ENCODE assay signal across 6 cellular contexts in genomic region chr11:64869571-64870175, GRCh38. TPM values are rescaled to one million over a fixed set of nuclear protein-coding genes. Genes with fewer than 3 reads are reported as not detected.
A peak's percentile ranks its signal among the peaks of the same experiment; 100 is the strongest.
DNase-seq lines count a peak whose midpoint lies in the region; FAIRE-seq and TF ChIP-seq lines count a peak whose summit lies in the region.

No MANE protein-coding gene starts in this region.

- H3K79me2 ChIP-seq in keratinocyte (ENCODE audit: control insufficient read depth, insufficient read depth, low read length), result peaks cover 79% of the 10 kb centered on the region

- H3K9ac ChIP-seq in keratinocyte (ENCODE audit: control insufficient read depth, extremely low read depth, insufficient read depth, low read length), result peak overlapping the region; percentile 42

- dilution Hi-C loops in keratinocyte (cut with MboI; ENCODE audit: extremely low pct_ligation_motif_present, low sequenced_read_pairs), result no loop called here

- H3K9me3 ChIP-seq in keratinocyte (ENCODE audit: control insufficient read depth, low read depth, low read length), result no peaks in the 10 kb centered on the region

- H3K36me3 ChIP-seq in keratinocyte (ENCODE audit: control insufficient read depth in 2 of 2, extremely low read depth in 1 of 2, insufficient read depth in 2 of 2, low read length in 2 of 2), result peaks cover 23 to 50% of the 10 kb centered on the region in 2 experiments

- H3K27me3 ChIP-seq in keratinocyte (ENCODE audit: control insufficient read depth, extremely low read depth, insufficient read depth, low read length), result no peaks in the 10 kb centered on the region

- POLR2A ChIA-PET in RWPE1 (lab: Yijun Ruan, JAX; ENCODE audit: low non-redundant PET), result interaction anchor here (0.7 to 0.9 kb wide), 2 partner anchors 13 to 14 kb away, joined by 4 read pairs; no protein-coding TSS in a partner anchor

- FAIRE-seq in keratinocyte (lab: Jason Lieb, UNC), result no peak

- peak overlapping the region; percentile 60 for H3K4me2 ChIP-seq in keratinocyte (ENCODE audit: control insufficient read depth, extremely low read depth, insufficient read depth, low read depth, low read length)

- peaks cover 68% of the 10 kb centered on the region for H3K4me1 ChIP-seq in keratinocyte (ENCODE audit: control insufficient read depth, extremely low read depth, insufficient read depth, low read length)

- peaks cover 11% of the 10 kb centered on the region for H3K9me1 ChIP-seq in keratinocyte (ENCODE audit: control insufficient read depth, extremely low read depth, insufficient read depth, low read length)

- CTCF ChIA-PET in RWPE1 (lab: Yijun Ruan, JAX), result interaction anchor here (0.6 to 2.4 kb wide), 6 partner anchors 11 to 66 kb away, joined by 3 to 16 read pairs (median 4); no protein-coding TSS in a partner anchor

- TF ChIP-seq CTCF in AG10803 (conservative IDR thresholded peaks at IDR 0.05; ENCODE audit: low read length) (peak; percentile 38), RWPE1 (conservative IDR thresholded peaks at IDR 0.05; ENCODE audit: low read depth) (no peak), keratinocyte (optimal IDR thresholded peaks at IDR 0.05 in 1 of 3, IDR thresholded peaks at IDR 0.05 in 1 of 3, conservative IDR thresholded peaks at IDR 0.05 in 1 of 3; ENCODE audit: extremely low read depth in 1 of 3, insufficient read depth in 2 of 3, low read length in 3 of 3) (no peak)

- no peak overlapping the region for H2AFZ ChIP-seq in keratinocyte (ENCODE audit: control insufficient read depth, low read length)

- H3K4me3 ChIP-seq in AG10803 (ENCODE audit: low read length) (0 out of 2 replicates have a peak overlapping the region, but pooled peaks have one; percentile 13), keratinocyte (ENCODE audit: control insufficient read depth in 2 of 3, extremely low read depth in 1 of 3, insufficient read depth in 2 of 3, low read depth in 1 of 3, low read length in 3 of 3) (peak overlapping the region in 1 of 3 experiments; percentile 29)

- peak overlapping the region; percentile 90 for H3K27ac ChIP-seq in RWPE1
- H3K27ac ChIP-seq in keratinocyte (ENCODE audit: control insufficient read depth, insufficient read depth, low read length), result peak overlapping the region; percentile 80

- peaks cover 12% of the 10 kb centered on the region for H4K20me1 ChIP-seq in keratinocyte (ENCODE audit: control insufficient read depth, extremely low read depth, insufficient read depth, low read length)

- DNase-seq in AG10803 (ENCODE audit: low read depth), result no peak
- DNase-seq in RWPE1 (ENCODE audit: low spot score), result no peak
- DNase-seq in keratinocyte (ENCODE audit: low read depth, low spot score), result no peak
- no peak for DNase-seq in glomerular visceral epithelial cell (ENCODE audit: extremely low spot score)
- no peak for DNase-seq in GDM1 (lab: John Stamatoyannopoulos, UW)
- DNase-seq in DMS114 treated with DMSO at 0.1 percent for 48 hours (lab: John Stamatoyannopoulos, UW; ENCODE audit: unreplicated experiment), result no peak

RNA-seq across cellular contexts. Expression of gene EHD1, which starts 8.7 kb away (rescaled TPM):
- 73.9 to 192 TPM (median 75.6 TPM) in 3 replicates for polyA plus RNA-seq in keratinocyte
- 89.7 TPM for polyA plus RNA-seq in keratinocyte (2011; ENCODE audit: low read depth)
- polyA plus RNA-seq in keratinocyte (2011; cell fraction: cytosol; rRNA removed), result 69.4 and 117 TPM in 2 replicates
- polyA plus RNA-seq in keratinocyte (2011; cell fraction: nucleus; rRNA removed), result 139 and 148 TPM in 2 replicates
- polyA plus RNA-seq in keratinocyte (2012; ENCODE audit: low replicate concordance), result 50.2 and 134 TPM in 2 replicates
- polyA minus RNA-seq in keratinocyte, result 107 to 412 TPM (median 144 TPM) in 3 replicates
- polyA minus RNA-seq in keratinocyte (2011; cell fraction: cytosol; rRNA and poly(A)+ RNA removed), result 120 TPM
- polyA minus RNA-seq in keratinocyte (2011; cell fraction: nucleus; rRNA and poly(A)+ RNA removed), result 91.0 and 135 TPM in 2 replicates

RNA-seq across cellular contexts. Expression of gene CDC42BPG, which starts 25.2 kb away (rescaled TPM):
- polyA plus RNA-seq in keratinocyte, result 2.2 to 4.0 TPM (median 2.5 TPM) in 3 replicates
- polyA plus RNA-seq in keratinocyte (2011; ENCODE audit: low read depth), result 2.5 TPM
- 1.4 and 3.5 TPM in 2 replicates for polyA plus RNA-seq in keratinocyte (2011; cell fraction: cytosol; rRNA removed)
- polyA plus RNA-seq in keratinocyte (2011; cell fraction: nucleus; rRNA removed), result 9.9 and 12.9 TPM in 2 replicates
- 6.3 and 7.4 TPM in 2 replicates for polyA plus RNA-seq in keratinocyte (2012; ENCODE audit: low replicate concordance)
- 3.6 to 9.7 TPM (median 5.5 TPM) in 3 replicates for polyA minus RNA-seq in keratinocyte
- polyA minus RNA-seq in keratinocyte (2011; cell fraction: cytosol; rRNA and poly(A)+ RNA removed), result 4.6 TPM
- 11.5 and 16.9 TPM in 2 replicates for polyA minus RNA-seq in keratinocyte (2011; cell fraction: nucleus; rRNA and poly(A)+ RNA removed)

RNA-seq across cellular contexts. Expression of gene ATG2A, which starts 47.3 kb away (rescaled TPM):
- polyA plus RNA-seq in keratinocyte, result 2.4 to 5.7 TPM (median 4.5 TPM) in 3 replicates
- 8.6 TPM for polyA plus RNA-seq in keratinocyte (2011; ENCODE audit: low read depth)
- polyA plus RNA-seq in keratinocyte (2011; cell fraction: cytosol; rRNA removed), result 3.0 and 6.4 TPM in 2 replicates
- 15.8 and 21.8 TPM in 2 replicates for polyA plus RNA-seq in keratinocyte (2011; cell fraction: nucleus; rRNA removed)
- polyA plus RNA-seq in keratinocyte (2012; ENCODE audit: low replicate concordance), result 13.5 and 26.7 TPM in 2 replicates
- polyA minus RNA-seq in keratinocyte, result 7.6 to 19.2 TPM (median 9.6 TPM) in 3 replicates
- polyA minus RNA-seq in keratinocyte (2011; cell fraction: cytosol; rRNA and poly(A)+ RNA removed), result 27.4 TPM
- 18.6 and 21.2 TPM in 2 replicates for polyA minus RNA-seq in keratinocyte (2011; cell fraction: nucleus; rRNA and poly(A)+ RNA removed)

RNA-seq across cellular contexts. Expression of gene PPP2R5B, which starts 54.8 kb away (rescaled TPM):
- polyA plus RNA-seq in keratinocyte, result 13.7 to 20.6 TPM (median 16.4 TPM) in 3 replicates
- polyA plus RNA-seq in keratinocyte (2011; ENCODE audit: low read depth), result 7.8 TPM
- polyA plus RNA-seq in keratinocyte (2011; cell fraction: cytosol; rRNA removed), result 16.3 and 20.1 TPM in 2 replicates
- 38.1 and 45.2 TPM in 2 replicates for polyA plus RNA-seq in keratinocyte (2011; cell fraction: nucleus; rRNA removed)
- 14.8 and 20.4 TPM in 2 replicates for polyA plus RNA-seq in keratinocyte (2012; ENCODE audit: low replicate concordance)
- polyA minus RNA-seq in keratinocyte, result 11.6 to 19.6 TPM (median 15.0 TPM) in 3 replicates
- 12.9 TPM for polyA minus RNA-seq in keratinocyte (2011; cell fraction: cytosol; rRNA and poly(A)+ RNA removed)
- 9.4 and 19.5 TPM in 2 replicates for polyA minus RNA-seq in keratinocyte (2011; cell fraction: nucleus; rRNA and poly(A)+ RNA removed)

RNA-seq across cellular contexts. Expression of gene MEN1, which starts 59.3 kb away (rescaled TPM):
- 14.2 to 19.1 TPM (median 18.2 TPM) in 3 replicates for polyA plus RNA-seq in keratinocyte
- polyA plus RNA-seq in keratinocyte (2011; ENCODE audit: low read depth), result 4.6 TPM
- 10.7 and 17.7 TPM in 2 replicates for polyA plus RNA-seq in keratinocyte (2011; cell fraction: cytosol; rRNA removed)
- polyA plus RNA-seq in keratinocyte (2011; cell fraction: nucleus; rRNA removed), result 39.7 and 52.7 TPM in 2 replicates
- polyA plus RNA-seq in keratinocyte (2012; ENCODE audit: low replicate concordance), result 19.6 and 27.4 TPM in 2 replicates
- polyA minus RNA-seq in keratinocyte, result 12.3 to 50.8 TPM (median 16.1 TPM) in 3 replicates
- 35.9 TPM for polyA minus RNA-seq in keratinocyte (2011; cell fraction: cytosol; rRNA and poly(A)+ RNA removed)
- polyA minus RNA-seq in keratinocyte (2011; cell fraction: nucleus; rRNA and poly(A)+ RNA removed), result 25.9 and 29.3 TPM in 2 replicates
